ENCODE assay signal across 32 cellular contexts in genomic region chr7:129998446-129998845, GRCh38.
"Had no signal": no experiment of that assay in that cellular context is flagged by ENCODE, and none has a peak within 500 bp of the region (broad histone marks: within the 10 kb centered on the region; RNA-seq: fewer than 3 reads in every experiment).

No MANE protein-coding gene starts in this region.

- H3K27me3 Mint-ChIP-seq: naive thymus-derived CD8-positive, alpha-beta T cell; stimulated activated naive CD8-positive, alpha-beta T cell treated with anti-CD3 and anti-CD28 coated beads, Interleukin-15, Interleukin-2, amounts not matched to agents 100 ng/mL and 50 ng/mL, for 24 hours had no signal

- H3K9me3 Mint-ChIP-seq: immature natural killer cell; naive thymus-derived CD8-positive, alpha-beta T cell; nephron; stimulated activated effector memory CD8-positive, alpha-beta T cell treated with anti-CD3 and anti-CD28 coated beads, Interleukin-12 subunit alpha, Interleukin-12 subunit beta, amount 100 ng/mL, for 72 hours; stimulated activated naive CD8-positive, alpha-beta T cell treated with anti-CD3 and anti-CD28 coated beads, Interleukin-15, Interleukin-2, amounts not matched to agents 100 ng/mL and 50 ng/mL, for 24 hours had no signal

- H3K4me1 ChIP-seq: heart left ventricle, lower lobe of right lung, prostate gland, suprapubic skin, tibial artery, upper lobe of left lung, vagina had no signal

- H3K4me3 ChIP-seq: heart left ventricle, lower lobe of right lung, ovary, prostate gland, skin epidermis, suprapubic skin, thoracic aorta, tibial artery, upper lobe of left lung, vagina had no signal

- H3K4me3 Mint-ChIP-seq: immature natural killer cell; naive thymus-derived CD8-positive, alpha-beta T cell; nephron; stimulated activated effector memory CD8-positive, alpha-beta T cell treated with anti-CD3 and anti-CD28 coated beads, Interleukin-12 subunit alpha, Interleukin-12 subunit beta, amount 100 ng/mL, for 72 hours; stimulated activated naive CD8-positive, alpha-beta T cell treated with anti-CD3 and anti-CD28 coated beads, Interleukin-15, Interleukin-2, amounts not matched to agents 100 ng/mL and 50 ng/mL, for 24 hours had no signal

- H3K27me3 ChIP-seq: heart left ventricle, neutrophil, ovary, suprapubic skin, tibial artery, upper lobe of left lung, vagina had no signal

- H3K9me3 ChIP-seq: heart left ventricle, lower lobe of right lung, neutrophil, ovary, prostate gland, suprapubic skin, thoracic aorta, tibial artery, upper lobe of left lung, vagina had no signal

- H3K36me3 ChIP-seq: heart left ventricle, lower lobe of right lung, neutrophil, ovary, prostate gland, suprapubic skin, thoracic aorta, tibial artery, upper lobe of left lung, vagina had no signal

- H3K4me1 Mint-ChIP-seq: immature natural killer cell; nephron; stimulated activated effector memory CD8-positive, alpha-beta T cell treated with anti-CD3 and anti-CD28 coated beads, Interleukin-12 subunit alpha, Interleukin-12 subunit beta, amount 100 ng/mL, for 72 hours had no signal

- H3K27ac ChIP-seq: heart left ventricle, lower lobe of right lung, neutrophil, ovary, prostate gland, skin epidermis, suprapubic skin, thoracic aorta, tibial artery, upper lobe of left lung, vagina had no signal

- DNase-seq: glutamatergic neuron; heart left ventricle; hypothalamus; immature natural killer cell; left ventricle myocardium superior; lower lobe of right lung; mammary epithelial cell; mesenchymal stem cell; midbrain; naive thymus-derived CD8-positive, alpha-beta T cell; occipital lobe; ovary; retina; right cardiac atrium; stimulated activated CD4-positive, alpha-beta T cell treated with anti-CD3 and anti-CD28 coated beads, Interleukin-12 subunit alpha, Interleukin-12 subunit beta, amount 100 ng/mL, for 4 hours; stimulated activated CD4-positive, alpha-beta T cell treated with anti-CD3 and anti-CD28 coated beads, Interleukin-15, amount 100 ng/mL, for 24 hours; stimulated activated CD4-positive, alpha-beta T cell treated with anti-CD3 and anti-CD28 coated beads, Interleukin-2, amount 100 ng/mL, for 24 hours; stimulated activated CD4-positive, alpha-beta T cell treated with anti-CD3 and anti-CD28 coated beads, Interleukin-4, amount 100 ng/mL, for 1 hour; stimulated activated naive CD4-positive, alpha-beta T cell; tibial artery; upper lobe of left lung had no signal

- H3K27ac Mint-ChIP-seq: immature natural killer cell; nephron; stimulated activated effector memory CD8-positive, alpha-beta T cell treated with anti-CD3 and anti-CD28 coated beads, Interleukin-12 subunit alpha, Interleukin-12 subunit beta, amount 100 ng/mL, for 72 hours; stimulated activated naive CD8-positive, alpha-beta T cell treated with anti-CD3 and anti-CD28 coated beads, Interleukin-15, Interleukin-2, amounts not matched to agents 100 ng/mL and 50 ng/mL, for 24 hours had no signal

- H3K36me3 Mint-ChIP-seq: immature natural killer cell; naive thymus-derived CD8-positive, alpha-beta T cell; stimulated activated effector memory CD8-positive, alpha-beta T cell treated with anti-CD3 and anti-CD28 coated beads, Interleukin-12 subunit alpha, Interleukin-12 subunit beta, amount 100 ng/mL, for 72 hours had no signal

- ATAC-seq: heart left ventricle; left lobe of liver; left ventricle myocardium superior; lower lobe of right lung; naive thymus-derived CD8-positive, alpha-beta T cell; right cardiac atrium; sciatic nerve; stimulated activated effector memory CD8-positive, alpha-beta T cell treated with anti-CD3 and anti-CD28 coated beads, Interleukin-12 subunit alpha, Interleukin-12 subunit beta, amount 100 ng/mL, for 72 hours had no signal
